In genomic region chr4:37873383-37873782, GRCh38 we compare ENCODE assay signal across 12 cellular contexts. TPM values are rescaled to one million over a fixed set of nuclear protein-coding genes. Genes with fewer than 3 reads are reported as not detected.
DNase-seq lines count a peak whose midpoint lies in the region; ATAC-seq, FAIRE-seq and TF ChIP-seq lines count a peak whose summit lies in the region.
"Had no signal": no experiment of that assay in that cellular context is flagged by ENCODE, and none has a peak within 500 bp of the region (broad histone marks: within the 10 kb centered on the region; RNA-seq: fewer than 3 reads in every experiment).

No MANE protein-coding gene starts in this region.

- H3K27me3 ChIP-seq in brain microvascular endothelial cell (replicated peaks), result no peaks in the 10 kb centered on the region
- H3K27me3 ChIP-seq in HepG2 (ENCODE audit: control insufficient read depth in 1 of 2, insufficient read depth in 2 of 2, low read length in 2 of 2), result no peaks in the 10 kb centered on the region; a peak in 1 of 5 replicates
- no peaks in the 10 kb centered on the region for H3K27me3 ChIP-seq in right atrium auricular region
- H3K27me3 ChIP-seq: BLaER1 treated with 17β-estradiol and CSF1 and Interleukin-3, amounts not matched to agents 10 nM and 100 nM had no signal

- no peak overlapping the region for H2AFZ ChIP-seq in HepG2 (ENCODE audit: low read length)

- POLR2A ChIA-PET in HepG2 (lab: Yijun Ruan, JAX), result no interaction called here

- ATAC-seq in HepG2 (peak; percentile 93), GM19467 (IDR thresholded peaks at IDR 0.05; ENCODE audit: unreplicated experiment) (no peak), GM18498 (IDR thresholded peaks at IDR 0.05; ENCODE audit: unreplicated experiment) (no peak)

- H3K4me2 ChIP-seq in HepG2 (ENCODE audit: low read depth, low read length), result no peak overlapping the region

- TF ChIP-seq CTCF in 22Rv1 (IDR thresholded peaks at IDR 0.05) (no peak), brain microvascular endothelial cell (IDR thresholded peaks at IDR 0.05; ENCODE audit: low read depth, low read length, missing control alignments) (no peak), HepG2 (CRISPR knock-in tag; IDR thresholded peaks at IDR 0.05) (no peak), right atrium auricular region (IDR thresholded peaks at IDR 0.05) (no peak)

- no peak overlapping the region for H3K9ac ChIP-seq in HepG2 (ENCODE audit: insufficient read depth, low read depth, low read length)
- H3K9ac ChIP-seq: BLaER1 treated with 17β-estradiol and CSF1 and Interleukin-3, amounts not matched to agents 10 nM and 100 nM had no signal

- H3K36me3 ChIP-seq in KOPT-K1 (ENCODE audit: insufficient read depth, low read length) (0 out of 2 replicates have a peak, but pooled peaks cover 8% of the 10 kb centered on the region), brain microvascular endothelial cell (replicated peaks) (no peaks in the 10 kb centered on the region), HepG2 (replicated peaks in 1 of 2; ENCODE audit: control insufficient read depth in 1 of 2, insufficient read depth in 2 of 2, low read length in 2 of 2) (no peaks in the 10 kb centered on the region), right atrium auricular region (no peaks in the 10 kb centered on the region)

- peak; percentile 30 for FAIRE-seq in HepG2 (lab: Jason Lieb, UNC)

- no peak for TF ChIP-seq POLR2A in HepG2 (IDR thresholded peaks at IDR 0.05; ENCODE audit: insufficient read depth in 1 of 2, low read depth in 2 of 2, low read length in 2 of 2)

- H3K9me3 ChIP-seq in KOPT-K1 (ENCODE audit: insufficient read depth, low read length, poor library complexity, severe bottlenecking) (no peaks in the 10 kb centered on the region), HepG2 (ENCODE audit: low read length) (no peaks in the 10 kb centered on the region), right atrium auricular region (no peaks in the 10 kb centered on the region)
- H3K9me3 ChIP-seq: BLaER1 treated with 17β-estradiol and CSF1 and Interleukin-3, amounts not matched to agents 10 nM and 100 nM had no signal

- DNase-seq in brain microvascular endothelial cell, result peak; percentile 27
- DNase-seq in HepG2 (ENCODE audit: low spot score), result peak; percentile 78
- DNase-seq in HUDEP-2 (lab: John Stamatoyannopoulos, UW; ENCODE audit: unreplicated experiment in 76 of 76), result no peak
- no peak for DNase-seq in right atrium auricular region (ENCODE audit: low spot score)
- DNase-seq: KBM-7; stimulated activated CD4-positive, alpha-beta T cell treated with anti-CD3 and anti-CD28 coated beads, Interleukin-12 subunit alpha, Interleukin-12 subunit beta, amount 100 ng/mL, for 4 hours; stimulated activated naive B cell treated with anti-CD40 and anti-IgM and Interleukin-4, amounts not matched to agents 10 μg/mL and 1 μg/mL and 100 μg/mL, for 72 hours had no signal

- peak overlapping the region; percentile 40 for H3K27ac ChIP-seq in 22Rv1
- peak overlapping the region; percentile 50 for H3K27ac ChIP-seq in KOPT-K1 (ENCODE audit: low read depth, low read length, poor library complexity, severe bottlenecking)
- peak overlapping the region; percentile 4 for H3K27ac ChIP-seq in brain microvascular endothelial cell
- H3K27ac ChIP-seq in HepG2 (ENCODE audit: extremely low read length, insufficient read depth, low read length), result no peak overlapping the region
- H3K27ac ChIP-seq in right atrium auricular region, result peak overlapping the region in 1 of 2 donors; percentile 25
- H3K27ac ChIP-seq: BLaER1 treated with 17β-estradiol and CSF1 and Interleukin-3, amounts not matched to agents 10 nM and 100 nM had no signal

- H3K4me1 ChIP-seq in HepG2 (ENCODE audit: insufficient read depth, low read length), result peaks cover 13% of the 10 kb centered on the region
- H3K4me1 ChIP-seq in right atrium auricular region, result no peaks in the 10 kb centered on the region

- BruUV-seq in HepG2 (replicated peaks; lab: Mats Ljungman, UMichigan), result no TSS peak

- no peak for TF ChIP-seq EP300 in HepG2 (IDR thresholded peaks at IDR 0.05; ENCODE audit: low read depth in 2 of 2, low read length in 2 of 2)
- TF ChIP-seq EP300 in HepG2 (CRISPR knock-in tag; IDR thresholded peaks at IDR 0.05; ENCODE audit: borderline replicate concordance), result no peak

- CTCF ChIA-PET in HepG2 (lab: Yijun Ruan, JAX; ENCODE audit: low intra/inter-chr PET ratio, low total read pairs), result no interaction called here

- intact Hi-C loops in HepG2 (cut with micrococcal nuclease; ENCODE audit: unreplicated experiment), result no loop called here

- WGBS in HepG2 (ENCODE audit: low lambda C conversion rate), result 76% methylated on average over 1 of the region's 1 CpG

- no peaks in the 10 kb centered on the region for H3K79me2 ChIP-seq in HepG2 (ENCODE audit: insufficient read depth, low read length)

- TF ChIP-seq RAD21 in HepG2 (CRISPR knock-in tag; IDR thresholded peaks at IDR 0.05), result no peak

- H4K20me1 ChIP-seq in HepG2 (ENCODE audit: insufficient read depth, low read length), result no peaks in the 10 kb centered on the region
- H4K20me1 ChIP-seq: BLaER1 treated with 17β-estradiol and CSF1 and Interleukin-3, amounts not matched to agents 10 nM and 100 nM had no signal

- in situ Hi-C loops in brain microvascular endothelial cell (cut with HindIII; ENCODE audit: low pct_ligation_motif_present, low sequenced_read_pairs), result no loop called here
- in situ Hi-C loops in HepG2 (cut with HindIII; ENCODE audit: extremely low pct_ligation_motif_present, low pct_unique_long_range_greater_than_20kb), result no loop called here

- H3K4me3 ChIP-seq in brain microvascular endothelial cell (ENCODE audit: low read depth, low read length), result no peak overlapping the region
- H3K4me3 ChIP-seq in HepG2 (replicated peaks in 1 of 3; ENCODE audit: insufficient read depth in 1 of 3, low read depth in 2 of 3, low read length in 3 of 3), result no peak overlapping the region
- H3K4me3 ChIP-seq in right atrium auricular region, result no peak overlapping the region
- H3K4me3 ChIP-seq: BLaER1 treated with 17β-estradiol and CSF1 and Interleukin-3, amounts not matched to agents 10 nM and 100 nM had no signal

TF ChIP-seq in HepG2, 621 proteins besides CTCF, POLR2A, EP300 and RAD21 (continues in another document):
- peak; percentile 86 for TF ChIP-seq CEBPG (CRISPR knock-in tag; IDR thresholded peaks at IDR 0.05)
- peak; percentile 57; the same call in 1 of the 2 replicates for TF ChIP-seq JUNB (CRISPR knock-in tag; IDR thresholded peaks at IDR 0.05; ENCODE audit: borderline replicate concordance)
- TF ChIP-seq, protein P1, sequence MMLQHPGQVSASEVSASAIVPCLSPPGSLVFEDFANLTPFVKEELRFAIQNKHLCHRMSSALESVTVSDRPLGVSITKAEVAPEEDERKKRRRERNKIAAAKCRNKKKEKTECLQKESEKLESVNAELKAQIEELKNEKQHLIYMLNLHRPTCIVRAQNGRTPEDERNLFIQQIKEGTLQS (CRISPR knock-in tag; IDR thresholded peaks at IDR 0.05), result no peak

RNA-seq across cellular contexts. Expression of gene TBC1D1, which starts 17.5 kb away (rescaled TPM):
- total RNA-seq in HepG2 (2016; rRNA removed; fragmentation: Illumina TruSeq; extraction: Trizol) (62.8 and 72.4 TPM in 2 replicates), right atrium auricular region (100 to 1,000 TPM; 139 to 220 TPM)
- total RNA-seq in HepG2 (2016; cell fraction: cytosol; rRNA removed; fragmentation: Illumina TruSeq; extraction: Trizol; ENCODE audit: low read depth), result 64.8 and 77.1 TPM in 2 replicates
- total RNA-seq in HepG2 (2016; cell fraction: insoluble cytoplasmic fraction; rRNA removed; fragmentation: Illumina TruSeq; extraction: Trizol), result 53.2 and 64.4 TPM in 2 replicates
- total RNA-seq in HepG2 (2016; cell fraction: membrane; rRNA removed; fragmentation: Illumina TruSeq; extraction: Trizol), result 145 TPM in 2 replicates
- 39.0 and 39.8 TPM in 2 replicates for total RNA-seq in HepG2 (2016; cell fraction: nucleus; rRNA removed; fragmentation: Illumina TruSeq; extraction: Trizol)
- 35.1 and 37.3 TPM in 2 replicates for polyA plus RNA-seq in HepG2 (2011; rRNA removed)
- 45.5 and 45.8 TPM in 2 replicates for polyA plus RNA-seq in HepG2 (2011; cell fraction: cytosol; rRNA removed)
- 28.9 and 31.3 TPM in 2 replicates for polyA plus RNA-seq in HepG2 (2011; cell fraction: nucleus; rRNA removed)
- polyA plus RNA-seq in HepG2 (2012), result 36.5 and 47.0 TPM in 2 replicates
- 59.1 and 60.0 TPM in 2 replicates for polyA plus RNA-seq in HepG2 (2016; cell fraction: cytosol; fragmentation: Illumina TruSeq; extraction: Trizol; ENCODE audit: low read depth)
- 66.3 and 68.6 TPM in 2 replicates for polyA plus RNA-seq in HepG2 (2016; cell fraction: insoluble cytoplasmic fraction; fragmentation: Illumina TruSeq; extraction: Trizol; ENCODE audit: low read depth)
- polyA plus RNA-seq in HepG2 (2016; cell fraction: membrane; fragmentation: Illumina TruSeq; extraction: Trizol; ENCODE audit: low read depth), result 115 and 125 TPM in 2 replicates
- polyA plus RNA-seq in HepG2 (2016; cell fraction: nucleus; fragmentation: Illumina TruSeq; extraction: Trizol; ENCODE audit: insufficient read depth, low read depth), result 43.0 and 44.9 TPM in 2 replicates
- 22.7 and 52.3 TPM in 2 replicates for polyA minus RNA-seq in HepG2 (2011; rRNA and poly(A)+ RNA removed; ENCODE audit: low replicate concordance)
- 39.2 and 52.8 TPM in 2 replicates for polyA minus RNA-seq in HepG2 (2011; cell fraction: cytosol; rRNA and poly(A)+ RNA removed)
- polyA minus RNA-seq in HepG2 (2011; cell fraction: nucleus; rRNA and poly(A)+ RNA removed), result 33.9 and 36.3 TPM in 2 replicates

RNA-seq across cellular contexts. Expression of gene PGM2, which starts 46.9 kb away (rescaled TPM):
- total RNA-seq in HepG2 (2016; rRNA removed; fragmentation: Illumina TruSeq; extraction: Trizol), result 36.9 and 64.5 TPM in 2 replicates
- total RNA-seq in HepG2 (2016; cell fraction: cytosol; rRNA removed; fragmentation: Illumina TruSeq; extraction: Trizol; ENCODE audit: low read depth), result 3.4 and 4.7 TPM in 2 replicates
- total RNA-seq in HepG2 (2016; cell fraction: insoluble cytoplasmic fraction; rRNA removed; fragmentation: Illumina TruSeq; extraction: Trizol), result 34.6 and 62.5 TPM in 2 replicates
- total RNA-seq in HepG2 (2016; cell fraction: membrane; rRNA removed; fragmentation: Illumina TruSeq; extraction: Trizol), result 9.2 and 9.7 TPM in 2 replicates
- total RNA-seq in HepG2 (2016; cell fraction: nucleus; rRNA removed; fragmentation: Illumina TruSeq; extraction: Trizol), result 21.9 and 23.0 TPM in 2 replicates
- 10.8 and 14.6 TPM in 2 replicates for polyA plus RNA-seq in HepG2 (2011; rRNA removed)
- polyA plus RNA-seq in HepG2 (2011; cell fraction: cytosol; rRNA removed), result 6.2 and 7.7 TPM in 2 replicates
- polyA plus RNA-seq in HepG2 (2011; cell fraction: nucleus; rRNA removed), result 12.1 and 12.7 TPM in 2 replicates
- polyA plus RNA-seq in HepG2 (2012), result 11.7 and 15.7 TPM in 2 replicates
- polyA plus RNA-seq in HepG2 (2016; cell fraction: cytosol; fragmentation: Illumina TruSeq; extraction: Trizol; ENCODE audit: low read depth), result 1.6 and 2.3 TPM in 2 replicates
- polyA plus RNA-seq in HepG2 (2016; cell fraction: insoluble cytoplasmic fraction; fragmentation: Illumina TruSeq; extraction: Trizol; ENCODE audit: low read depth), result 53.5 and 54.3 TPM in 2 replicates
- polyA plus RNA-seq in HepG2 (2016; cell fraction: membrane; fragmentation: Illumina TruSeq; extraction: Trizol; ENCODE audit: low read depth), result 4.2 and 6.1 TPM in 2 replicates
- polyA plus RNA-seq in HepG2 (2016; cell fraction: nucleus; fragmentation: Illumina TruSeq; extraction: Trizol; ENCODE audit: insufficient read depth, low read depth), result 26.3 and 26.8 TPM in 2 replicates
- polyA minus RNA-seq in HepG2 (2011; rRNA and poly(A)+ RNA removed; ENCODE audit: low replicate concordance), result 6.0 and 10.9 TPM in 2 replicates
- 9.8 and 12.3 TPM in 2 replicates for polyA minus RNA-seq in HepG2 (2011; cell fraction: cytosol; rRNA and poly(A)+ RNA removed)
- polyA minus RNA-seq in HepG2 (2011; cell fraction: nucleus; rRNA and poly(A)+ RNA removed), result 15.3 and 15.8 TPM in 2 replicates
- total RNA-seq in right atrium auricular region, result 10 to 100 TPM; 10.7 to 11.7 TPM

Comparison
In these comparisons a context has a peak if more than half of its experiments do, and no peak if none do; other contexts are left out.
1. DNase-seq: peak in brain microvascular endothelial cell (single experiment) and HepG2 (single experiment); none in HUDEP-2 (0 of 76) and right atrium auricular region (single experiment).